In genomic region chr6:47631248-47632196, GRCh38 we compare ENCODE assay signal across 8 cellular contexts.
DNase-seq lines count a peak whose midpoint lies in the region; ATAC-seq and TF ChIP-seq lines count a peak whose summit lies in the region.

No MANE protein-coding gene starts in this region.

- H3K27me3 Mint-ChIP-seq in stimulated activated memory B cell treated with anti-CD40 and anti-IgM and Interleukin-4, amounts not matched to agents 10 μg/mL and 1 μg/mL and 100 μg/mL, for 72 hours = no peaks in the 10 kb centered on the region

- peaks cover 10% of the 10 kb centered on the region for H3K4me1 Mint-ChIP-seq in stimulated activated memory B cell treated with anti-CD40 and anti-IgM and Interleukin-4, amounts not matched to agents 10 μg/mL and 1 μg/mL and 100 μg/mL, for 72 hours

- peak overlapping the region; percentile 19 for H3K27ac Mint-ChIP-seq in stimulated activated memory B cell treated with anti-CD40 and anti-IgM and Interleukin-4, amounts not matched to agents 10 μg/mL and 1 μg/mL and 100 μg/mL, for 72 hours

- H3K4me3 Mint-ChIP-seq in stimulated activated memory B cell treated with anti-CD40 and anti-IgM and Interleukin-4, amounts not matched to agents 10 μg/mL and 1 μg/mL and 100 μg/mL, for 72 hours = no peak overlapping the region

- peak; percentile 44 for TF ChIP-seq CTCF in AG09319 (IDR thresholded peaks at IDR 0.05; ENCODE audit: low read depth, low read length)
- TF ChIP-seq CTCF in GM13976 (IDR thresholded peaks at IDR 0.05; ENCODE audit: borderline replicate concordance, control extremely low read depth, extremely low read depth, insufficient read depth, missing control alignments) = peak; percentile 25

- no peaks in the 10 kb centered on the region for H3K36me3 Mint-ChIP-seq in stimulated activated memory B cell treated with anti-CD40 and anti-IgM and Interleukin-4, amounts not matched to agents 10 μg/mL and 1 μg/mL and 100 μg/mL, for 72 hours

- DNase-seq in AG09319 (ENCODE audit: extremely low read depth, low read depth) (no peak), GM13976 (ENCODE audit: low spot score) (peak; percentile 38), NCI-H446 treated with DMSO at 0.1 percent for 48 hours (lab: John Stamatoyannopoulos, UW) (peak; percentile 46), amniotic epithelial cell (ENCODE audit: low read depth) (peak; percentile 56), hepatic stellate cell (ENCODE audit: low spot score) (peak; percentile 4), ureter (ENCODE audit: low spot score) (no peak)

- in situ Hi-C loops in GM13976 (cut with MboI; ENCODE audit: low sequenced_read_pairs, unreplicated experiment) = loop anchor here (25.0 kb wide), 1 partner anchor 106 kb away; no protein-coding TSS in a partner anchor

- ATAC-seq in HG03103 (IDR thresholded peaks at IDR 0.05; ENCODE audit: low read depth, unreplicated experiment) = peak; percentile 55
- ATAC-seq in stimulated activated memory B cell treated with anti-CD40 and anti-IgM and Interleukin-4, amounts not matched to agents 10 μg/mL and 1 μg/mL and 100 μg/mL, for 72 hours = no peak

- no peaks in the 10 kb centered on the region for H3K9me3 Mint-ChIP-seq in stimulated activated memory B cell treated with anti-CD40 and anti-IgM and Interleukin-4, amounts not matched to agents 10 μg/mL and 1 μg/mL and 100 μg/mL, for 72 hours

Comparison
In these comparisons a context has a peak if more than half of its experiments do, and no peak if none do; other contexts are left out.
1. DNase-seq: peak in GM13976 (single experiment), NCI-H446 treated with DMSO at 0.1 percent for 48 hours (single experiment), amniotic epithelial cell (single experiment) and hepatic stellate cell (single experiment); none in AG09319 (single experiment) and ureter (single experiment).